Comparison of ENCODE assay signal across 22 cellular contexts in the genomic region with DNA sequence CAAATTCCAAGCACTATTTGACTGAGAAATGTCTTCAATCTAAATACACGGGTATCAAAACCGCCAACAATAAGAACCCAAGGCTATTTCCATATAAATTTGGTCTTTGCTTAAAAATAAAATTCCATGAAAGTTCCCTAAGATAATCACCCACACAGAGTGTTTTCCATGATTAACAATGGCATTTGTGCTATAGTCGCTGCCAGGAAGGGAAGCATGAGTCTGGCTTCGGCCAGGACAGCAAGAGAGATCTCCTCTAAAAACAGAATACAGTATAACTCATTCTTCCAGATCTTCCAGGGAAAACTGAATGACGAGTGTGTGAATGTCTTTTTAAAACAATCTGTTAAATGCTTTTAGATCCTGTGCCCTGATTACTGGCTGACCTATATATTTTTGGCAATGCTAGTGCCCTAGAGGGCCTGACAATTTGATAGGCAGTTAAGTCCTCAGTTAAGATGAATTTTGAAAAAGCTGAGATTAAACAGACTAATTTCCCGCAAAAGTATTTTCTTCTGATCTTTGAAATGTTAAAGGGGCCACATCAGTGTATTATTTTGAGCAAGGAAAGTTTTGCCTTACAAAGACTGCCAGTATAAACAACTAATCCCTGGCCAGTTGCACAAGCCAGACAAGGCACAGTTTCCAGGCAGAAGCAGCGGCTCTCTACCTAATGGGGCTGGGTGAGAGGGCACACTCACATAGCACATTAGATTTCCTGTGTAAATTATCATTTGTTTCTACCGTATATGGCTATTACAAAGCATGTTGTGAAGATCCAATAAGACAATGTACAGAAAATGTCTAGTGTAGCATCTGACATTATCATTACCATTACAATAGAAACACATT.
DNase-seq lines count a peak whose midpoint lies in the region; ATAC-seq and TF ChIP-seq lines count a peak whose summit lies in the region.
"Had no signal": no experiment of that assay in that cellular context is flagged by ENCODE, and none has a peak within 500 bp of the region (broad histone marks: within the 10 kb centered on the region; RNA-seq: fewer than 3 reads in every experiment).

No MANE protein-coding gene starts in this region.

- WGBS in mammary epithelial cell (ENCODE audit: low coverage, missing lambda C conversion rate) = 22% methylated on average over 8 of the region's 8 CpGs
- 53% methylated on average over 8 of the region's 8 CpGs for WGBS in smooth muscle cell (ENCODE audit: low lambda C conversion rate)

- TF ChIP-seq CTCF in mammary epithelial cell (conservative IDR thresholded peaks at IDR 0.05 in 1 of 2, IDR thresholded peaks at IDR 0.05 in 1 of 2; ENCODE audit: extremely low read depth in 1 of 2, insufficient read depth in 1 of 2, low read depth in 1 of 2, low read length in 2 of 2) (no peak), smooth muscle cell (IDR thresholded peaks at IDR 0.05; ENCODE audit: borderline replicate concordance, insufficient read depth, poor library complexity, severe bottlenecking) (no peak)

- DNase-seq in G401 (ENCODE audit: low spot score) (peak; percentile 70), mammary epithelial cell (no peak), left lobe of liver (ENCODE audit: low spot score) (no peak), smooth muscle cell (lab: John Stamatoyannopoulos, UW; ENCODE audit: unreplicated experiment) (no peak), DMS 273 treated with DMSO at 0.1 percent for 48 hours (lab: John Stamatoyannopoulos, UW) (no peak)
- no peak for DNase-seq in activated CD8-positive, alpha-beta memory T cell treated with anti-CD3 and anti-CD28 coated beads for 24 hours
- DNase-seq: activated CD4-positive, alpha-beta T cell treated with anti-CD3 and anti-CD28 coated beads, Interleukin-2, amount 50 U/mL, for 48 hours; activated gamma-delta T cell treated with Interleukin-2 at 50 U/mL for 16 hours; CD8-positive, alpha-beta T cell; HCEC 1CT; lower lobe of right lung; NCI-H1436 treated with DMSO at 0.1 percent for 48 hours; NCI-H510A; Peyer's patch; SK-N-SH; stimulated activated CD8-positive, alpha-beta memory T cell treated with anti-CD3 and anti-CD28 coated beads, Interleukin-4, amount 100 ng/mL, for 48 hours; WERI-Rb-1 had no signal

- H2AFZ ChIP-seq in mammary epithelial cell (ENCODE audit: low read depth, low read length) = peak overlapping the region; percentile 17
- H2AFZ ChIP-seq in smooth muscle cell (ENCODE audit: low read depth) = peak overlapping the region; percentile 23

- H3K4me1 ChIP-seq in mammary epithelial cell (ENCODE audit: insufficient read depth, low read length) (peaks cover 4% of the 10 kb centered on the region), smooth muscle cell (ENCODE audit: low read depth) (no peaks in the 10 kb centered on the region)
- H3K4me1 ChIP-seq: lower lobe of right lung, Peyer's patch, right atrium auricular region had no signal

- H3K27ac ChIP-seq in mammary epithelial cell (ENCODE audit: insufficient read depth, low read depth, low read length) = no peak overlapping the region
- H3K27ac ChIP-seq in smooth muscle cell (ENCODE audit: low read depth) = peak overlapping the region; percentile 13
- H3K27ac ChIP-seq: cardiac muscle cell, lower lobe of right lung, right atrium auricular region, WERI-Rb-1 had no signal

- H3K9ac ChIP-seq in mammary epithelial cell (ENCODE audit: insufficient read depth, low read length) (no peak overlapping the region), smooth muscle cell (ENCODE audit: low read depth) (no peak overlapping the region)
- H3K9ac ChIP-seq: SK-N-SH had no signal

- BruUV-seq in mammary epithelial cell (replicated peaks; lab: Mats Ljungman, UMichigan) = no TSS peak

- intact Hi-C loops in mammary epithelial cell (cut with micrococcal nuclease) = no loop called here

- ATAC-seq in left lobe of liver = peak; percentile 65
- ATAC-seq in GM18870 (IDR thresholded peaks at IDR 0.05; ENCODE audit: unreplicated experiment) = no peak
- no peak for ATAC-seq in HG03354 (IDR thresholded peaks at IDR 0.05; ENCODE audit: poor library complexity, severe bottlenecking, unreplicated experiment)
- ATAC-seq: CD8-positive, alpha-beta T cell; K562; lower lobe of right lung had no signal

- H3K4me2 ChIP-seq in mammary epithelial cell (ENCODE audit: insufficient read depth, low read depth, low read length) (no peak overlapping the region), smooth muscle cell (peak overlapping the region; percentile 67)
- H3K4me2 ChIP-seq: SK-N-SH had no signal

- no peaks in the 10 kb centered on the region for H3F3A ChIP-seq in smooth muscle cell (ENCODE audit: low read depth)

- in situ Hi-C loops in G401 (cut with HindIII; ENCODE audit: low sequenced_read_pairs) = no loop called here
- in situ Hi-C loops in mammary epithelial cell (cut with MboI; ENCODE audit: low sequenced_read_pairs in 2 of 2) = no loop called here

- H4K20me1 ChIP-seq in mammary epithelial cell (ENCODE audit: insufficient read depth, low read length) (no peaks in the 10 kb centered on the region), smooth muscle cell (ENCODE audit: low read depth) (no peaks in the 10 kb centered on the region)

- no peaks in the 10 kb centered on the region for H3K9me3 ChIP-seq in mammary epithelial cell (replicated peaks; ENCODE audit: insufficient read depth, low read length)
- H3K9me3 ChIP-seq in smooth muscle cell (replicated peaks; ENCODE audit: low read depth) = no peaks in the 10 kb centered on the region
- H3K9me3 ChIP-seq: lower lobe of right lung, Peyer's patch, right atrium auricular region, SK-N-SH had no signal

- H3K27me3 ChIP-seq in mammary epithelial cell (ENCODE audit: insufficient read depth, low read length) (peaks cover 4% of the 10 kb centered on the region), smooth muscle cell (ENCODE audit: low read depth) (no peaks in the 10 kb centered on the region)
- H3K27me3 ChIP-seq: cardiac muscle cell, Peyer's patch, right atrium auricular region had no signal

- H3K79me2 ChIP-seq in mammary epithelial cell (ENCODE audit: insufficient read depth, low read length) (no peaks in the 10 kb centered on the region), smooth muscle cell (ENCODE audit: low read depth) (no peaks in the 10 kb centered on the region)

- no peak overlapping the region for H3K4me3 ChIP-seq in mammary epithelial cell (replicated peaks in 1 of 3; ENCODE audit: insufficient read depth in 1 of 3, low read depth in 2 of 3, low read length in 3 of 3)
- H3K4me3 ChIP-seq in smooth muscle cell = no peak overlapping the region
- H3K4me3 ChIP-seq: cardiac muscle cell, K562, lower lobe of right lung, Peyer's patch, right atrium auricular region had no signal

- CTCF ChIA-PET in mammary epithelial cell (lab: Charles Lee; ENCODE audit: low non-redundant PET) = no interaction called here

- no peaks in the 10 kb centered on the region for H3K36me3 ChIP-seq in mammary epithelial cell (ENCODE audit: insufficient read depth, low read length)
- no peaks in the 10 kb centered on the region for H3K36me3 ChIP-seq in smooth muscle cell (ENCODE audit: low read depth)
- H3K36me3 ChIP-seq: cardiac muscle cell, lower lobe of right lung, Peyer's patch, right atrium auricular region, WERI-Rb-1 had no signal

- dilution Hi-C loops in mammary epithelial cell (cut with HindIII; ENCODE audit: low sequenced_read_pairs) = no loop called here
